In genomic region chr5:107218457-107219193, GRCh38 we compare ENCODE assay signal across 14 cellular contexts.
DNase-seq lines count a peak whose midpoint lies in the region; ATAC-seq and TF ChIP-seq lines count a peak whose summit lies in the region.
"Had no signal": no experiment of that assay in that cellular context is flagged by ENCODE, and none has a peak within 500 bp of the region (broad histone marks: within the 10 kb centered on the region; RNA-seq: fewer than 3 reads in every experiment).

No MANE protein-coding gene starts in this region.

- ATAC-seq in left lobe of liver (no peak), HG03565 (IDR thresholded peaks at IDR 0.05; ENCODE audit: unreplicated experiment) (no peak)

- no peaks in the 10 kb centered on the region for H3K27me3 ChIP-seq in HL-60 (ENCODE audit: insufficient read depth, poor library complexity, severe bottlenecking)

- H3K4me3 ChIP-seq in HL-60 (replicated peaks; ENCODE audit: insufficient read depth, low read length) = no peak overlapping the region
- H3K4me3 ChIP-seq in skeletal muscle cell (ENCODE audit: low read depth, low read length) = no peak overlapping the region

- DNase-seq in HL-60 (ENCODE audit: low read depth in 1 of 2, low spot score in 1 of 2) (peak; percentile 17 to 21), SKM-1 (lab: John Stamatoyannopoulos, UW; ENCODE audit: unreplicated experiment) (peak; percentile 72), fibroblast of gingiva (ENCODE audit: low read depth) (peak; percentile 59), skeletal muscle cell (ENCODE audit: low read depth) (peak; percentile 69), left lobe of liver (ENCODE audit: low spot score) (no peak), UCSD-AML1 (lab: John Stamatoyannopoulos, UW; ENCODE audit: unreplicated experiment) (no peak)
- no peak for DNase-seq in stimulated activated CD4-positive, alpha-beta T cell treated with anti-CD3 and anti-CD28 coated beads, Interleukin-1b, Interleukin-23, amount 100 ng/mL, for 48 hours
- DNase-seq: Caco-2; H7; KG1; RPMI8226; stimulated activated naive CD4-positive, alpha-beta T cell treated with Interleukin-2 at 50 U/mL for 16 hours had no signal

- H3K27ac ChIP-seq in HL-60 (replicated peaks) = no peak overlapping the region
- H3K27ac ChIP-seq: VCaP had no signal

- TF ChIP-seq CTCF in HL-60 (IDR thresholded peaks at IDR 0.05; ENCODE audit: insufficient read depth, low read length) = no peak

Comparison
In these comparisons a context has a peak if more than half of its experiments do, and no peak if none do; other contexts are left out.
1. DNase-seq: peak in HL-60 (2 of 2), SKM-1 (single experiment), fibroblast of gingiva (single experiment) and skeletal muscle cell (single experiment); none in left lobe of liver (single experiment), UCSD-AML1 (single experiment) and stimulated activated CD4-positive, alpha-beta T cell treated with anti-CD3 and anti-CD28 coated beads, Interleukin-1b, Interleukin-23, amount 100 ng/mL, for 48 hours (single experiment).